ENCODE assay signal across 9 cellular contexts in the genomic region with DNA sequence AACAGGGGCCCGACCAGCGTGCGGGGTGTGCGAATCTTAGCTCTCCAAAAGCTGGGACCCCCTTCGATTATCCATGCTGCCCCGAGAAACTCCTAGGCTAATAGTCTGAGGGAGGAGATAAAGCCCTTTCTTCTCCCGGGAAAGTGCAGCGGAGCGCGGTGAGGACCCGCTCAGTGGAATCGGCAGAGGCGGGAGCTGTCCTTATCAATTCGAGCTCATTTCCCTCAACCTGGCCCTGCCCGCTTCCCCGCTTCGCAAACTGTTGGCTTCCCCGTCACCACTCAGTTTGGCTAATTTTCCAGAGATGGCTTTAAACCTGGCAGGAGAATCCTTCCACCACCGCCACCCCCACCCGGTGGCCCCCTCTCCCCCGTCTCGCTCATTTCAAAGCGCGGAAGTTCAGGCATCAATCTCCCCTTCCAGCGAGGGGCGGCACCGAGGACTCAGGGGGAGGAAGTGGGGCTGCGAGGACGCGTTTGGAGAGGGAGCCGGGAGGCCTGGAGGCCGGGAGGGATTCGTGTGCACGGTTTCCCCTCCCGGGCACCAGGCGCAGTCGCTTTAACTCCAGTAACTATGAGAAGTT. TPM values are rescaled to one million over a fixed set of nuclear protein-coding genes. Genes with fewer than 3 reads are reported as not detected.
DNase-seq lines count a peak whose midpoint lies in the region; ATAC-seq and TF ChIP-seq lines count a peak whose summit lies in the region.
"Had no signal": no experiment of that assay in that cellular context is flagged by ENCODE, and none has a peak within 500 bp of the region (broad histone marks: within the 10 kb centered on the region; RNA-seq: fewer than 3 reads in every experiment).

No MANE protein-coding gene starts in this region.

- peaks cover 9% of the 10 kb centered on the region; the same call in 1 of the 2 replicates for H3F3A ChIP-seq in GM23338 (replicated peaks; ENCODE audit: low read depth)

- H2AFZ ChIP-seq in GM23338 (peak overlapping the region; percentile 96), OCI-LY3 (ENCODE audit: low read depth, low read length) (peak overlapping the region; percentile 33; the same call in 1 of the 2 replicates)

- TF ChIP-seq CTCF in GM23338 (conservative IDR thresholded peaks at IDR 0.05; ENCODE audit: low read depth in 2 of 2) (no peak), OCI-LY3 (IDR thresholded peaks at IDR 0.05; ENCODE audit: low read depth, low read length) (no peak), fibroblast of mammary gland (conservative IDR thresholded peaks at IDR 0.05; ENCODE audit: control insufficient read depth, insufficient read depth, low read depth, low read length) (no peak), retinal pigment epithelial cell (conservative IDR thresholded peaks at IDR 0.05; ENCODE audit: low read depth, low read length) (no peak), natural killer cell (IDR thresholded peaks at IDR 0.05) (no peak)

- H3K4me3 Mint-ChIP-seq in GM23338 = peak overlapping the region; percentile 92
- no peak overlapping the region for H3K4me3 Mint-ChIP-seq in T-helper 2 cell treated with Interferon-gamma antibody and Interleukin-4, amounts not matched to agents 5 μg/mL and 100 μg/mL, for 36 hours
- H3K4me3 Mint-ChIP-seq in natural killer cell = no peak overlapping the region

- intact Hi-C loops in natural killer cell (cut with micrococcal nuclease) = no loop called here

- H3K4me1 ChIP-seq in GM23338 (ENCODE audit: insufficient read depth) (peaks cover 46% of the 10 kb centered on the region), OCI-LY3 (ENCODE audit: low read length) (peaks cover 24% of the 10 kb centered on the region)

- no peaks in the 10 kb centered on the region for H3K36me3 Mint-ChIP-seq in GM23338 (ENCODE audit: low read depth)
- no peaks in the 10 kb centered on the region for H3K36me3 Mint-ChIP-seq in T-helper 2 cell treated with Interferon-gamma antibody and Interleukin-4, amounts not matched to agents 5 μg/mL and 100 μg/mL, for 36 hours (ENCODE audit: low read depth)
- no peaks in the 10 kb centered on the region for H3K36me3 Mint-ChIP-seq in natural killer cell

- H4K20me1 ChIP-seq in GM23338 (replicated peaks; ENCODE audit: insufficient read depth) (no peaks in the 10 kb centered on the region), OCI-LY3 (ENCODE audit: insufficient read depth, low read length) (no peaks in the 10 kb centered on the region)

- H3K4me2 ChIP-seq in GM23338 (peak overlapping the region; percentile 99), OCI-LY3 (ENCODE audit: low read length) (peak overlapping the region; percentile 100)

- peak overlapping the region; percentile 98 for H3K9ac ChIP-seq in OCI-LY3 (ENCODE audit: low read length)

- H3K79me2 ChIP-seq in GM23338 (replicated peaks; ENCODE audit: insufficient read depth) (no peaks in the 10 kb centered on the region), OCI-LY3 (ENCODE audit: low read length) (peaks cover 67% of the 10 kb centered on the region)

- H3K9me3 Mint-ChIP-seq in GM23338 (no peaks in the 10 kb centered on the region; the same call in 2 of the 3 replicates), natural killer cell (peaks cover 0 to 4% of the 10 kb centered on the region in 2 donors)
- no peaks in the 10 kb centered on the region for H3K9me3 Mint-ChIP-seq in T-helper 2 cell treated with Interferon-gamma antibody and Interleukin-4, amounts not matched to agents 5 μg/mL and 100 μg/mL, for 36 hours

- H3K27me3 ChIP-seq in GM23338 (ENCODE audit: insufficient read depth) (peaks cover 79% of the 10 kb centered on the region), OCI-LY3 (ENCODE audit: low read depth, low read length) (no peaks in the 10 kb centered on the region)

- H3K36me3 ChIP-seq in GM23338 (ENCODE audit: insufficient read depth) (no peaks in the 10 kb centered on the region), OCI-LY3 (replicated peaks; ENCODE audit: low read depth, low read length) (peaks cover 11% of the 10 kb centered on the region)

- peak; percentile 63 for DNase-seq in GM23338 (ENCODE audit: low spot score)
- DNase-seq in fibroblast of mammary gland (ENCODE audit: low read depth) = no peak
- DNase-seq in retinal pigment epithelial cell (ENCODE audit: low read depth) = no peak
- DNase-seq in T-helper 2 cell treated with Interferon-gamma antibody and Interleukin-4, amounts not matched to agents 5 μg/mL and 100 μg/mL, for 36 hours (ENCODE audit: low spot score) = no peak
- no peak for DNase-seq in putamen (ENCODE audit: low spot score)
- DNase-seq in natural killer cell = no peak

- ATAC-seq in GM23338 = peak; percentile 28
- no peak for ATAC-seq in GM21515 (IDR thresholded peaks at IDR 0.05; ENCODE audit: unreplicated experiment)
- no peak for ATAC-seq in natural killer cell

- peaks cover 47% of the 10 kb centered on the region for H3K4me1 Mint-ChIP-seq in GM23338
- no peaks in the 10 kb centered on the region for H3K4me1 Mint-ChIP-seq in T-helper 2 cell treated with Interferon-gamma antibody and Interleukin-4, amounts not matched to agents 5 μg/mL and 100 μg/mL, for 36 hours (ENCODE audit: low read depth)
- no peaks in the 10 kb centered on the region for H3K4me1 Mint-ChIP-seq in natural killer cell

- H3K27ac ChIP-seq in GM23338 (ENCODE audit: low read depth) (no peak overlapping the region), OCI-LY3 (ENCODE audit: low read length) (peak overlapping the region; percentile 87)

- H3K4me3 ChIP-seq in GM23338 (peak overlapping the region; percentile 88), OCI-LY3 (ENCODE audit: low read length) (peak overlapping the region; percentile 95), fibroblast of mammary gland (ENCODE audit: control insufficient read depth, low read depth, low read length) (peak overlapping the region; percentile 19), retinal pigment epithelial cell (ENCODE audit: low read length) (peak overlapping the region; percentile 52)

- H3K27ac Mint-ChIP-seq in GM23338 (no peak overlapping the region), natural killer cell (no peak overlapping the region)
- H3K27ac Mint-ChIP-seq in T-helper 2 cell treated with Interferon-gamma antibody and Interleukin-4, amounts not matched to agents 5 μg/mL and 100 μg/mL, for 36 hours = no peak overlapping the region

- H3K9me3 ChIP-seq in OCI-LY3 (ENCODE audit: insufficient read depth, low read length) = no peaks in the 10 kb centered on the region

- peaks cover 45% of the 10 kb centered on the region for H3K27me3 Mint-ChIP-seq in GM23338 (ENCODE audit: insufficient read depth, low read depth, poor library complexity)
- H3K27me3 Mint-ChIP-seq in T-helper 2 cell treated with Interferon-gamma antibody and Interleukin-4, amounts not matched to agents 5 μg/mL and 100 μg/mL, for 36 hours (ENCODE audit: low read depth) = peaks cover 51% of the 10 kb centered on the region
- peaks cover 17 to 40% of the 10 kb centered on the region in 2 donors for H3K27me3 Mint-ChIP-seq in natural killer cell (ENCODE audit: low read depth in 2 of 2)

- no peaks in the 10 kb centered on the region for H3K9me2 ChIP-seq in GM23338 (ENCODE audit: insufficient read depth)

TF ChIP-seq in GM23338, 12 proteins besides CTCF, POLR2A, EP300 and RAD21:
- TF ChIP-seq CREB1 (CRISPR knock-in tag; IDR thresholded peaks at IDR 0.05; ENCODE audit: low read depth) = no peak
- TF ChIP-seq EZH2 (IDR thresholded peaks at IDR 0.05; ENCODE audit: low read depth, unreplicated experiment) = peak; percentile 68
- no peak for TF ChIP-seq ZNF331 (CRISPR knock-in tag; IDR thresholded peaks at IDR 0.05; ENCODE audit: low read depth)
- TF ChIP-seq ETS1 (IDR thresholded peaks at IDR 0.05) = no peak
- TF ChIP-seq ZNF114 (CRISPR knock-in tag; IDR thresholded peaks at IDR 0.05) = no peak

RNA-seq across cellular contexts. Expression of gene KLHL14, which starts 1.6 kb away (rescaled TPM):
- 0.78 and 1.9 TPM in 2 replicates for total RNA-seq in GM23338 (2014; rRNA removed; shearing (Covaris generic))
- 0.38 and 0.44 TPM in 2 replicates for polyA plus RNA-seq in GM23338 (2016; fragmentation: Nextera tagmentation; extraction: Ambion mirVana)
- under 1 TPM in 2 of 3 donors, not detected in 1; 0.26 to 0.28 TPM for total RNA-seq in natural killer cell
- total RNA-seq: HT1080 had no signal

Comparison
In these comparisons a context has a peak if more than half of its experiments do, and no peak if none do; other contexts are left out.
1. H3K4me3 ChIP-seq: peak in every context shown above with its lines; median percentile 95 in OCI-LY3; 88 in GM23338; 52 in retinal pigment epithelial cell; 19 in fibroblast of mammary gland.